11 cellular contexts compared by ENCODE assay signal in genomic region chr2:190467575-190468083, GRCh38. TPM values are rescaled to one million over a fixed set of nuclear protein-coding genes. Genes with fewer than 3 reads are reported as not detected.
A peak's percentile ranks its signal among the peaks of the same experiment; 100 is the strongest.
DNase-seq lines count a peak whose midpoint lies in the region; ATAC-seq, FAIRE-seq and TF ChIP-seq lines count a peak whose summit lies in the region.
"Had no signal": no experiment of that assay in that cellular context is flagged by ENCODE, and none has a peak within 500 bp of the region (broad histone marks: within the 10 kb centered on the region; RNA-seq: fewer than 3 reads in every experiment).

No MANE protein-coding gene starts in this region.

- H3K4me1 ChIP-seq in heart right ventricle (peaks cover 5 to 64% (median 40%) of the 10 kb centered on the region in 9 donors), RWPE2 (ENCODE audit: insufficient read depth, poor library complexity, severe bottlenecking) (peaks cover 31% of the 10 kb centered on the region), kidney (ENCODE audit: control insufficient read depth in 1 of 2, insufficient read depth in 1 of 2, low read depth in 1 of 2, low read length in 2 of 2) (peaks cover 11 to 17% of the 10 kb centered on the region in 2 donors), uterus (peaks cover 16% of the 10 kb centered on the region in 2 donors)

- H3K4me3 ChIP-seq in heart right ventricle (no peak overlapping the region), RWPE2 (ENCODE audit: severe bottlenecking) (no peak overlapping the region), kidney (ENCODE audit: low read length in 2 of 2) (no peak overlapping the region), uterus (no peak overlapping the region)

- no peak for TF ChIP-seq POLR2A in uterus (IDR thresholded peaks at IDR 0.05)

- H3K9me3 ChIP-seq in heart right ventricle (no peaks in the 10 kb centered on the region), RWPE2 (ENCODE audit: severe bottlenecking) (no peaks in the 10 kb centered on the region), kidney (ENCODE audit: control insufficient read depth in 1 of 2, low read length in 2 of 2) (no peaks in the 10 kb centered on the region), uterus (no peaks in the 10 kb centered on the region)

- DNase-seq in heart right ventricle (no peak), cardiac septum (ENCODE audit: low spot score) (no peak), RWPE2 (ENCODE audit: low spot score) (no peak), kidney (no peak), uterus (peak; percentile 31 to 46), iPS-NIHi7 (ENCODE audit: extremely low spot score) (no peak)
- DNase-seq in stimulated activated CD8-positive, alpha-beta memory T cell treated with anti-CD3 and anti-CD28 coated beads, Interleukin-4, amount 100 ng/mL, for 48 hours = no peak
- DNase-seq: naive B cell had no signal

- H3K27me3 ChIP-seq in heart right ventricle (no peaks in the 10 kb centered on the region), RWPE2 (ENCODE audit: insufficient read depth, poor library complexity, severe bottlenecking) (no peaks in the 10 kb centered on the region), uterus (no peaks in the 10 kb centered on the region)

- H3K36me3 ChIP-seq in heart right ventricle (peaks cover 0 to 9% (median 4%) of the 10 kb centered on the region in 9 donors), RWPE2 (ENCODE audit: low read depth) (0 out of 2 replicates have a peak, but pooled peaks cover 3% of the 10 kb centered on the region), kidney (ENCODE audit: control insufficient read depth in 1 of 2, insufficient read depth in 2 of 2, low read length in 2 of 2) (no peaks in the 10 kb centered on the region), uterus (no peaks in the 10 kb centered on the region)

- TF ChIP-seq CTCF in heart right ventricle (IDR thresholded peaks at IDR 0.05) (no peak), RWPE2 (IDR thresholded peaks at IDR 0.05; ENCODE audit: poor library complexity, severe bottlenecking) (no peak), kidney (IDR thresholded peaks at IDR 0.05; ENCODE audit: borderline replicate concordance, extremely low read depth, insufficient read depth) (no peak), uterus (IDR thresholded peaks at IDR 0.05) (no peak)

- H3K27ac ChIP-seq in heart right ventricle (peak overlapping the region in 9 of 10 donors; percentile 66 to 89 (median 82)), RWPE2 (ENCODE audit: poor library complexity, severe bottlenecking) (peak overlapping the region; percentile 51), kidney (ENCODE audit: low read depth in 2 of 2, low read length in 2 of 2) (peak overlapping the region; percentile 18 to 60), uterus (peak overlapping the region; percentile 74 to 79)

- ATAC-seq in heart right ventricle (no peak), RWPE2 (ENCODE audit: low read depth) (no peak), GM21717 (IDR thresholded peaks at IDR 0.05; ENCODE audit: unreplicated experiment) (no peak)

- 9% methylated on average over 5 of the region's 5 CpGs for WGBS in heart right ventricle, 2 donors

- H3K9ac ChIP-seq in kidney (ENCODE audit: low read length in 2 of 2) = peak overlapping the region in 1 of 2 donors; percentile 41

- intact Hi-C loops in heart right ventricle (cut with DNase I) = loop anchor here in 5 of 10 donors (5.0 to 10.0 kb wide), 3 partner anchors 50 to 60 kb away; partner anchors contain the start of gene MFSD6 (in 2 of the 5)
- intact Hi-C loops in cardiac septum (cut with DNase I) = loop anchor here (2.0 kb wide), 1 partner anchor 59 kb away; the partner anchor contains the start of gene MFSD6
- intact Hi-C loops in kidney (cut with DNase I) = no loop called here
- intact Hi-C loops in uterus (cut with DNase I; ENCODE audit: low total_unique reads) = no loop called here

- FAIRE-seq in kidney (lab: Jason Lieb, UNC) = no peak
- FAIRE-seq: G401.6, TTC549 had no signal

RNA-seq across cellular contexts. Expression of gene MFSD6, which starts 59.5 kb away (rescaled TPM):
- total RNA-seq in heart right ventricle (10 to 100 TPM in 9 of 10 donors, 1 to 10 TPM in 1; 9.9 to 26.7 (median 16.8) TPM), cardiac septum (14.4 TPM), kidney (33.9 TPM), uterus (10 to 100 TPM in 3 of 4 donors, 1 to 10 TPM in 1; 3.6 to 30.3 (median 28.4) TPM)
- polyA plus RNA-seq in heart right ventricle (10 to 100 TPM in 1 of 2 donors, 1 to 10 TPM in 1; 9.7 to 14.9 TPM), kidney (ENCODE audit: insufficient read depth, low read depth, low replicate concordance) (12.3 TPM)

Comparison
In these comparisons a context has a peak if more than half of its experiments do, and no peak if none do; other contexts are left out.
1. DNase-seq: peak in uterus (2 of 2); none in heart right ventricle (0 of 2), cardiac septum (single experiment), RWPE2 (single experiment), kidney (single experiment), iPS-NIHi7 (single experiment) and stimulated activated CD8-positive, alpha-beta memory T cell treated with anti-CD3 and anti-CD28 coated beads, Interleukin-4, amount 100 ng/mL, for 48 hours (single experiment).
2. Peak in every context shown above with its lines, with median percentiles within 50 percentile points of each other: H3K27ac ChIP-seq.